12 cellular contexts compared by ENCODE assay signal in the genomic region with DNA sequence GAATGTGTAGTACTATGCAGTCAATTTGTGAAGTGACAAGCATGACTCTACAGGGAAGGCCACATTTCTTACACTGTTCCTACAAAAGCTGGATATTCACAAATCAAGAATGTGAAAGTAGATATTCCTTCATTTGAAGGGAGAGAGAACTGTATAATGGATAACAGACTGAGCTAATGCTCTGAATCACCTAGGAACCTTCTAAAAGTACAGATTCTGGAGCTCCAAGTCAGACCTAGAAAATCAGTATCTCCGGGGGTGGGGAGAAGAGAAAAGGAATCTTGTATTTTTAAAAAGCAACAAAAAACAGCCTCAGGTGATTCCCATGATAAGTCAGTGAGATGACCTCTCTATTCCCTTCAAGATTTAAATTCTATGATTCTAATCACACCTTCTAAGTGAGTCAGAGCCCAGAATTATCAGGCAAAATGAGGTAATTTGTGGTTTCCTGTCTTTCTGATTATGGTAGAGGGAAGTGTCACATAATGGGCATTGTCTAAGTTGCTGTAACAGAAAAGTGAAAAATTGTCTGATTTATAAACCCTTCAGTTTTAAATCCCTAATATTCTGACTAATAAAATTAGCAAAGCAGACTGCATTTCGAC.
DNase-seq lines count a peak whose midpoint lies in the region; ATAC-seq and TF ChIP-seq lines count a peak whose summit lies in the region.
"Had no signal": no experiment of that assay in that cellular context is flagged by ENCODE, and none has a peak within 500 bp of the region (broad histone marks: within the 10 kb centered on the region; RNA-seq: fewer than 3 reads in every experiment).

No MANE protein-coding gene starts in this region.

- peaks cover 4% of the 10 kb centered on the region; the same call in 1 of the 2 replicates for H3K9me2 ChIP-seq in GM23338 (ENCODE audit: insufficient read depth)

- DNase-seq in GM23338 (ENCODE audit: low spot score) (no peak), T-cell (no peak), epithelial cell of esophagus (ENCODE audit: low read depth) (peak; percentile 52), SKM-1 (lab: John Stamatoyannopoulos, UW; ENCODE audit: unreplicated experiment) (no peak), GOT3 (lab: John Stamatoyannopoulos, UW) (no peak), HK-2 (ENCODE audit: unreplicated experiment) (no peak), smooth muscle cell (lab: John Stamatoyannopoulos, UW; ENCODE audit: unreplicated experiment) (no peak)
- DNase-seq: activated CD4-positive, alpha-beta T cell treated with anti-CD3 and anti-CD28 coated beads, Interleukin-2, amount 50 U/mL, for 4 hours; left ventricle myocardium superior; NCI-H2081 had no signal

- H3K4me2 ChIP-seq in BLaER1 treated with 17β-estradiol and CSF1 and Interleukin-3, amounts not matched to agents 10 nM and 100 nM, result peak overlapping the region in 8 of 11 experiments; percentile 0 to 60 (median 40); a peak in 12 of 22 replicates
- H3K4me2 ChIP-seq in GM23338 (no peak overlapping the region), smooth muscle cell (no peak overlapping the region)

- H3K36me3 ChIP-seq in BLaER1 treated with 17β-estradiol and CSF1 and Interleukin-3, amounts not matched to agents 10 nM and 100 nM, result no peaks in the 10 kb centered on the region
- H3K36me3 ChIP-seq in GM23338 (ENCODE audit: insufficient read depth) (no peaks in the 10 kb centered on the region), smooth muscle cell (ENCODE audit: low read depth) (no peaks in the 10 kb centered on the region)
- H3K36me3 ChIP-seq: cardiac muscle cell had no signal

- H3F3A ChIP-seq in GM23338 (replicated peaks; ENCODE audit: low read depth), result no peaks in the 10 kb centered on the region
- no peaks in the 10 kb centered on the region for H3F3A ChIP-seq in smooth muscle cell (ENCODE audit: low read depth)

- H3K9me3 Mint-ChIP-seq in GM23338, result no peaks in the 10 kb centered on the region; the same call in 2 of the 3 replicates
- peaks cover 0 to 5% (median 0%) of the 10 kb centered on the region in 3 donors for H3K9me3 Mint-ChIP-seq in T-cell

- TF ChIP-seq CTCF in GM23338 (conservative IDR thresholded peaks at IDR 0.05; ENCODE audit: low read depth in 2 of 2) (no peak), epithelial cell of esophagus (IDR thresholded peaks at IDR 0.05; ENCODE audit: insufficient read depth, low read depth, low read length, missing control alignments) (no peak), smooth muscle cell (IDR thresholded peaks at IDR 0.05; ENCODE audit: borderline replicate concordance, insufficient read depth, poor library complexity, severe bottlenecking) (no peak)

- no peaks in the 10 kb centered on the region for H3K36me3 Mint-ChIP-seq in GM23338 (ENCODE audit: low read depth)
- H3K36me3 Mint-ChIP-seq in T-cell, result no peaks in the 10 kb centered on the region

- H3K4me3 ChIP-seq in BLaER1 treated with 17β-estradiol and CSF1 and Interleukin-3, amounts not matched to agents 10 nM and 100 nM, result no peak overlapping the region
- H3K4me3 ChIP-seq in GM23338 (no peak overlapping the region), epithelial cell of esophagus (ENCODE audit: low read length) (no peak overlapping the region), smooth muscle cell (no peak overlapping the region)
- H3K4me3 ChIP-seq: cardiac muscle cell had no signal

- H3K27me3 Mint-ChIP-seq in GM23338 (ENCODE audit: insufficient read depth, low read depth, poor library complexity) (no peaks in the 10 kb centered on the region), T-cell (no peaks in the 10 kb centered on the region)

- CTCF ChIA-PET in T-cell (lab: Charles Lee), result no interaction called here

- ATAC-seq in GM23338 (no peak), T-cell (replicated peaks in 1 of 4) (peak; percentile 66 to 88 (median 78))
- ATAC-seq: left ventricle myocardium superior had no signal

- no peak overlapping the region for H3K27ac Mint-ChIP-seq in GM23338
- peak overlapping the region in 1 of 2 donors; percentile 32 for H3K27ac Mint-ChIP-seq in T-cell

- H2AFZ ChIP-seq in GM23338 (peak overlapping the region; percentile 25; the same call in 1 of the 2 replicates), smooth muscle cell (ENCODE audit: low read depth) (no peak overlapping the region)

- no peaks in the 10 kb centered on the region for H4K20me1 ChIP-seq in BLaER1 treated with 17β-estradiol and CSF1 and Interleukin-3, amounts not matched to agents 10 nM and 100 nM
- no peaks in the 10 kb centered on the region for H4K20me1 ChIP-seq in GM23338 (replicated peaks; ENCODE audit: insufficient read depth)
- no peaks in the 10 kb centered on the region for H4K20me1 ChIP-seq in smooth muscle cell (ENCODE audit: low read depth)

- no peak overlapping the region for H3K4me3 Mint-ChIP-seq in GM23338
- H3K4me3 Mint-ChIP-seq in T-cell, result no peak overlapping the region

- peaks cover 0 to 45% (median 0%) of the 10 kb centered on the region in 11 experiments; a peak in 6 of 22 replicates for H3K27me3 ChIP-seq in BLaER1 treated with 17β-estradiol and CSF1 and Interleukin-3, amounts not matched to agents 10 nM and 100 nM
- H3K27me3 ChIP-seq in GM23338 (ENCODE audit: insufficient read depth) (no peaks in the 10 kb centered on the region), smooth muscle cell (ENCODE audit: low read depth) (no peaks in the 10 kb centered on the region)
- H3K27me3 ChIP-seq: cardiac muscle cell had no signal

- 91% methylated on average over 2 of the region's 2 CpGs for WGBS in smooth muscle cell (ENCODE audit: low lambda C conversion rate)

- no peak overlapping the region for H3K27ac ChIP-seq in BLaER1 treated with 17β-estradiol and CSF1 and Interleukin-3, amounts not matched to agents 10 nM and 100 nM
- no peak overlapping the region for H3K27ac ChIP-seq in GM23338 (ENCODE audit: low read depth)
- H3K27ac ChIP-seq in smooth muscle cell (ENCODE audit: low read depth), result no peak overlapping the region
- H3K27ac ChIP-seq: cardiac muscle cell had no signal

- H3K9me3 ChIP-seq in BLaER1 treated with 17β-estradiol and CSF1 and Interleukin-3, amounts not matched to agents 10 nM and 100 nM (replicated peaks in 1 of 11), result peaks cover 0 to 11% (median 9%) of the 10 kb centered on the region in 11 experiments; a peak in 18 of 22 replicates
- no peaks in the 10 kb centered on the region for H3K9me3 ChIP-seq in smooth muscle cell (replicated peaks; ENCODE audit: low read depth)

- H3K79me2 ChIP-seq in GM23338 (replicated peaks; ENCODE audit: insufficient read depth) (no peaks in the 10 kb centered on the region), smooth muscle cell (ENCODE audit: low read depth) (no peaks in the 10 kb centered on the region)

- POLR2A ChIA-PET in T-cell (lab: Charles Lee), result no interaction called here

- peaks cover 0 to 32% (median 9%) of the 10 kb centered on the region in 10 experiments; a peak in 12 of 20 replicates for H3K4me1 ChIP-seq in BLaER1 treated with 17β-estradiol and CSF1 and Interleukin-3, amounts not matched to agents 10 nM and 100 nM
- H3K4me1 ChIP-seq in GM23338 (ENCODE audit: insufficient read depth), result no peaks in the 10 kb centered on the region
- no peaks in the 10 kb centered on the region for H3K4me1 ChIP-seq in smooth muscle cell (ENCODE audit: low read depth)

- no peaks in the 10 kb centered on the region for H3K4me1 Mint-ChIP-seq in GM23338
- H3K4me1 Mint-ChIP-seq in T-cell, result peaks cover 10 to 44% (median 32%) of the 10 kb centered on the region in 3 donors

- H3K9ac ChIP-seq in BLaER1 treated with 17β-estradiol and CSF1 and Interleukin-3, amounts not matched to agents 10 nM and 100 nM, result no peak overlapping the region
- no peak overlapping the region for H3K9ac ChIP-seq in smooth muscle cell (ENCODE audit: low read depth)

TF ChIP-seq in GM23338, 12 proteins besides CTCF, POLR2A, EP300 and RAD21:
- TF ChIP-seq CREB1 (CRISPR knock-in tag; IDR thresholded peaks at IDR 0.05; ENCODE audit: low read depth), result no peak
- TF ChIP-seq EZH2phosphoT487 (IDR thresholded peaks at IDR 0.05; ENCODE audit: unreplicated experiment), result no peak
- TF ChIP-seq EZH2 (IDR thresholded peaks at IDR 0.05; ENCODE audit: low read depth, unreplicated experiment), result no peak
- TF ChIP-seq, protein P1, sequence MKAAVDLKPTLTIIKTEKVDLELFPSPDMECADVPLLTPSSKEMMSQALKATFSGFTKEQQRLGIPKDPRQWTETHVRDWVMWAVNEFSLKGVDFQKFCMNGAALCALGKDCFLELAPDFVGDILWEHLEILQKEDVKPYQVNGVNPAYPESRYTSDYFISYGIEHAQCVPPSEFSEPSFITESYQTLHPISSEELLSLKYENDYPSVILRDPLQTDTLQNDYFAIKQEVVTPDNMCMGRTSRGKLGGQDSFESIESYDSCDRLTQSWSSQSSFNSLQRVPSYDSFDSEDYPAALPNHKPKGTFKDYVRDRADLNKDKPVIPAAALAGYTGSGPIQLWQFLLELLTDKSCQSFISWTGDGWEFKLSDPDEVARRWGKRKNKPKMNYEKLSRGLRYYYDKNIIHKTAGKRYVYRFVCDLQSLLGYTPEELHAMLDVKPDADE (IDR thresholded peaks at IDR 0.05), result no peak
TF ChIP-seq in GM23338: peak in this region for 0.

Comparison
In these comparisons a context has a peak if more than half of its experiments do, and no peak if none do; other contexts are left out.
1. H3K4me2 ChIP-seq: peak in BLaER1 treated with 17β-estradiol and CSF1 and Interleukin-3, amounts not matched to agents 10 nM and 100 nM (8 of 11); none in GM23338 (single experiment) and smooth muscle cell (single experiment).